11 cellular contexts compared by ENCODE assay signal in the genomic region with DNA sequence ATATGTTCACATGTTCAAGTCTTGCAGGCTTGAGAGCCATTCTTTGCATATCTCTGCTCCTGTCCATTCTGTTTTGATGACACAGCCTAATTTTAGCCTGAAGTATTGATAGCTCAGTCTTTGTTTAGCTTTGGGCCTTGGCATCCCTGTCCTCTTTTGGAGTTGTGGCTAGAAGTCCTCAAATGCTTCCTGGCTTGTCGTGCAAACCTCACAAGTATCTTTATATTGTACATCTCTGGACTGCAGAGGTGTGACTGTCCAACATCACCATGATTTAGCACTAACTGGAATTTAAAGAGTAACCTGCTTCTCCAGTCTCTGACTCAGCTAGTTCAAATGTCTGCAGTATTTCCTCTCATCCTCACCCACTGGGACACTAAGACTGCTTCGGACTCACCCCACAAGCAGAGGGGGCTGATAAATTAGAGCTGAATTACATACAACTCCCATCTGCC. TPM values are rescaled to one million over a fixed set of nuclear protein-coding genes. Genes with fewer than 3 reads are reported as not detected.
DNase-seq lines count a peak whose midpoint lies in the region; ATAC-seq and TF ChIP-seq lines count a peak whose summit lies in the region.
"Had no signal": no experiment of that assay in that cellular context is flagged by ENCODE, and none has a peak within 500 bp of the region (broad histone marks: within the 10 kb centered on the region; RNA-seq: fewer than 3 reads in every experiment).

No MANE protein-coding gene starts in this region.

- H3K4me3 Mint-ChIP-seq in HFFc6 (peak overlapping the region; percentile 13; the same call in 1 of the 2 replicates), chondrocyte (ENCODE audit: unreplicated experiment) (no peak overlapping the region), osteocyte (ENCODE audit: unreplicated experiment) (no peak overlapping the region)
- H3K4me3 Mint-ChIP-seq: brain; CD8-positive, alpha-beta T cell had no signal

- no peak for TF ChIP-seq CTCF in HFFc6 (IDR thresholded peaks at IDR 0.05)
- no peak for TF ChIP-seq CTCF in chondrocyte (IDR thresholded peaks at IDR 0.05)
- TF ChIP-seq CTCF in osteocyte (IDR thresholded peaks at IDR 0.05): no peak

- peak overlapping the region; percentile 74 for H3K27ac Mint-ChIP-seq in HFFc6
- H3K27ac Mint-ChIP-seq in chondrocyte (ENCODE audit: unreplicated experiment): peak overlapping the region; percentile 94
- H3K27ac Mint-ChIP-seq in osteocyte (ENCODE audit: unreplicated experiment): peak overlapping the region; percentile 6
- H3K27ac Mint-ChIP-seq: brain; CD8-positive, alpha-beta T cell had no signal

- peaks cover 13% of the 10 kb centered on the region; the same call in 1 of the 2 replicates for H3K9me3 Mint-ChIP-seq in HFFc6
- H3K9me3 Mint-ChIP-seq in chondrocyte (ENCODE audit: low read depth): peaks cover 31% of the 10 kb centered on the region
- peaks cover 24% of the 10 kb centered on the region for H3K9me3 Mint-ChIP-seq in osteocyte (ENCODE audit: unreplicated experiment)

- H3K4me1 Mint-ChIP-seq in HFFc6 (ENCODE audit: low read depth) (peaks cover 48% of the 10 kb centered on the region), chondrocyte (ENCODE audit: low read depth) (peaks cover 26% of the 10 kb centered on the region), osteocyte (ENCODE audit: unreplicated experiment) (peaks cover 11% of the 10 kb centered on the region)
- H3K4me1 Mint-ChIP-seq: brain had no signal

- DNase-seq in HFFc6 (peak; percentile 14), chondrocyte (ENCODE audit: low spot score) (no peak), osteocyte (ENCODE audit: extremely low spot score, unreplicated experiment) (no peak), kidney glomerular epithelial cell (lab: John Stamatoyannopoulos, UW) (no peak)
- DNase-seq in activated effector memory CD4-positive, alpha-beta T cell treated with anti-CD3 and anti-CD28 coated beads, Interleukin-2, amount 50 U/mL, for 16 hours: no peak
- DNase-seq: CD8-positive, alpha-beta T cell; NCI-H1417; NCI-H526 treated with DMSO at 0.1 percent for 48 hours had no signal

- ATAC-seq in GM19035 (IDR thresholded peaks at IDR 0.05; ENCODE audit: unreplicated experiment): no peak
- ATAC-seq: CD8-positive, alpha-beta T cell had no signal

- H3K36me3 Mint-ChIP-seq in HFFc6 (ENCODE audit: low read depth): peaks cover 32% of the 10 kb centered on the region
- peaks cover 9% of the 10 kb centered on the region for H3K36me3 Mint-ChIP-seq in chondrocyte (ENCODE audit: low read depth)
- H3K36me3 Mint-ChIP-seq in osteocyte (ENCODE audit: unreplicated experiment): peaks cover 14% of the 10 kb centered on the region
- H3K36me3 Mint-ChIP-seq: CD8-positive, alpha-beta T cell had no signal

- H3K27me3 Mint-ChIP-seq in HFFc6 (ENCODE audit: insufficient read depth): peaks cover 2% of the 10 kb centered on the region; the same call in 1 of the 2 replicates
- H3K27me3 Mint-ChIP-seq in chondrocyte (ENCODE audit: low read depth): no peaks in the 10 kb centered on the region
- no peaks in the 10 kb centered on the region for H3K27me3 Mint-ChIP-seq in osteocyte (ENCODE audit: unreplicated experiment)
- H3K27me3 Mint-ChIP-seq: brain had no signal

RNA-seq across cellular contexts. Expression of a gene that starts 11.7 kb away (rescaled TPM):
- 1 to 10 TPM in 1 of 6 experiments, under 1 TPM in 5; 0.64 to 1.1 (median 0.90) TPM for total RNA-seq in HFFc6 (2021; fragmentation: NEBNext Ultra II Directional; extraction: Animal tissue kit (Norgen Biotek cat#: 25700))
- total RNA-seq in chondrocyte (1.3 to 1.4 TPM (median 1.3 TPM) in 3 replicates), osteocyte (1.4 and 1.9 TPM in 2 replicates)
- total RNA-seq: CD8-positive, alpha-beta T cell; epithelial cell of proximal tubule had no signal

RNA-seq across cellular contexts. Expression of a gene that starts 11.8 kb away (rescaled TPM):
- total RNA-seq in HFFc6 (2021; fragmentation: NEBNext Ultra II Directional; extraction: Animal tissue kit (Norgen Biotek cat#: 25700)): 10 to 100 TPM in 1 of 6 experiments, 1 to 10 TPM in 5; 8.3 to 11.8 (median 8.9) TPM
- total RNA-seq in chondrocyte (15.8 to 21.5 TPM (median 19.0 TPM) in 3 replicates), osteocyte (19.5 and 22.5 TPM in 2 replicates)

RNA-seq across cellular contexts. Expression of a gene that starts 26.8 kb away (rescaled TPM):
- 10 to 100 TPM; 51.1 to 66.8 (median 61.4) TPM for total RNA-seq in HFFc6 (2021; fragmentation: NEBNext Ultra II Directional; extraction: Animal tissue kit (Norgen Biotek cat#: 25700))
- total RNA-seq in chondrocyte: 48.6 to 56.7 TPM (median 51.7 TPM) in 3 replicates
- 44.4 and 45.9 TPM in 2 replicates for total RNA-seq in osteocyte

RNA-seq across cellular contexts. Expression of a gene that starts 35.3 kb away (rescaled TPM):
- total RNA-seq in HFFc6 (2021; fragmentation: NEBNext Ultra II Directional; extraction: Animal tissue kit (Norgen Biotek cat#: 25700)): 100 to 1,000 TPM; 112 to 139 (median 126) TPM
- total RNA-seq in chondrocyte (67.0 to 81.9 TPM (median 72.0 TPM) in 3 replicates), osteocyte (89.5 and 91.4 TPM in 2 replicates)

Comparison
In these comparisons a context has a peak if more than half of its experiments do, and no peak if none do; other contexts are left out.
1. H3K27ac Mint-ChIP-seq: peak in every context shown above with its lines; median percentile 94 in chondrocyte; 74 in HFFc6; 6 in osteocyte.